Comparison of ENCODE assay signal across 32 cellular contexts in the genomic region with DNA sequence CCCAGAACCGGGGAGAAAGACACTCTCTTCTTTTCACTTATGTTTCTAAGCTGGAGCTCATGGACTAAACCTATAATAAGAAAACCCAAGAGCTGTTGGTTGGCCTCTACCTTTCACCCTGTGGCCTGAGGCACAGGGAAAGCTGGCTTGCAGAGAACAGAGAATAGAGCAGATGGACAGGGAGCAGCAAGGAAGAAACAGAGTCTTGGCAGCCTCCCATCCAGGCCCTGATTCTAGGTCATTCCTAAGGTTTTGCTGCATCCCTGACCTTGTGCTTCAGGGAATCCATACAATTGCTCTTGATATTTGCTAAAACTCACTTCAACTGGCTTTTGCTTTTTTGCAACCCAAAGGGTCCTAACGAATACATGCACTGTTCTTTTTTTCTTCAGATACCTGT.
"Had no signal": no experiment of that assay in that cellular context is flagged by ENCODE, and none has a peak within 500 bp of the region (broad histone marks: within the 10 kb centered on the region; RNA-seq: fewer than 3 reads in every experiment).

No MANE protein-coding gene starts in this region.

- H3K27me3 ChIP-seq: body of pancreas, brain microvascular endothelial cell, breast epithelium had no signal

- ATAC-seq: activated CD8-positive, alpha-beta T cell treated with anti-CD3 and anti-CD28 coated beads for 36 hours; activated naive CD4-positive, alpha-beta T cell treated with anti-CD3 and anti-CD28 coated beads, Interleukin-2, amount 50 U/mL, for 72 hours; activated T-cell treated with anti-CD3 and anti-CD28 coated beads, Interleukin-2, amount 50 U/mL, for 4 hours; activated T-cell treated with anti-CD3 and anti-CD28 coated beads, Interleukin-2, amount 50 U/mL, for 72 hours; activated T-helper 17 cell treated with anti-CD3 and anti-CD28 coated beads, Interleukin-2, amount 50 U/mL, for 72 hours; body of pancreas; T-cell; T-helper 17 cell had no signal

- H3K27ac ChIP-seq: adrenal gland, body of pancreas, brain microvascular endothelial cell, breast epithelium, VCaP had no signal

- H3K4me3 ChIP-seq: adrenal gland, body of pancreas, breast epithelium had no signal

- H3K36me3 ChIP-seq: adrenal gland, brain microvascular endothelial cell, breast epithelium had no signal

- H3K4me1 ChIP-seq: adrenal gland, body of pancreas, breast epithelium had no signal

- H3K9me3 ChIP-seq: adrenal gland, body of pancreas, breast epithelium had no signal

- DNase-seq: activated B cell treated with CpG ODN at 0.5 μM for 24 hours; activated CD4-positive, alpha-beta memory T cell treated with anti-CD3 and anti-CD28 coated beads for 36 hours; activated CD4-positive, alpha-beta T cell treated with anti-CD3 and anti-CD28 coated beads for 4 hours; activated CD4-positive, alpha-beta T cell treated with anti-CD3 and anti-CD28 coated beads, Interleukin-2, amount 10 ng/mL, durations not matched to agents 24 days and 14 days; activated CD4-positive, alpha-beta T cell treated with anti-CD3 and anti-CD28 coated beads, Interleukin-2, amount 50 U/mL, for 1 hour; activated CD4-positive, alpha-beta T cell treated with anti-CD3 and anti-CD28 coated beads, Interleukin-2, amount 50 U/mL, for 4 hours; activated CD4-positive, CD25-positive, alpha-beta regulatory T cell treated with anti-CD3 and anti-CD28 coated beads, Interleukin-2, amount 50 U/mL, for 72 hours; activated CD8-positive, alpha-beta memory T cell treated with anti-CD3 and anti-CD28 coated beads, Interleukin-2, amount 50 U/mL, for 4 hours; activated CD8-positive, alpha-beta T cell treated with anti-CD3 and anti-CD28 coated beads for 36 hours; activated effector memory CD4-positive, alpha-beta T cell treated with anti-CD3 and anti-CD28 coated beads, Interleukin-2, amount 50 U/mL, for 16 hours; activated gamma-delta T cell treated with Interleukin-2 at 50 U/mL for 16 hours; activated naive CD4-positive, alpha-beta T cell; activated naive CD4-positive, alpha-beta T cell treated with anti-CD3 and anti-CD28 coated beads for 36 hours; activated naive CD4-positive, alpha-beta T cell treated with anti-CD3 and anti-CD28 coated beads, Interleukin-2, amount 50 U/mL, for 16 hours; activated naive CD8-positive, alpha-beta T cell treated with anti-CD3 and anti-CD28 coated beads for 36 hours; activated T-cell treated with anti-CD3 and anti-CD28 coated beads for 4 hours; activated T-cell treated with anti-CD3 and anti-CD28 coated beads, Interleukin-2, amount 50 U/mL, for 1 hour; activated T-cell treated with anti-CD3 and anti-CD28 coated beads, Interleukin-2, amount 50 U/mL, for 4 hours; activated T-cell treated with anti-CD3 and anti-CD28 coated beads, Interleukin-2, amount 50 U/mL, for 72 hours; amniotic stem cell; aorta; body of pancreas; brain microvascular endothelial cell; central memory CD4-positive, alpha-beta T cell; cerebellar nuclear complex; T-cell; T-helper 17 cell had no signal
